17 cellular contexts compared by ENCODE assay signal in genomic region chr13:101026736-101027398, GRCh38.
DNase-seq lines count a peak whose midpoint lies in the region; ATAC-seq and TF ChIP-seq lines count a peak whose summit lies in the region.
"Had no signal": no experiment of that assay in that cellular context is flagged by ENCODE, and none has a peak within 500 bp of the region (broad histone marks: within the 10 kb centered on the region; RNA-seq: fewer than 3 reads in every experiment).

No MANE protein-coding gene starts in this region.

- H3K27ac ChIP-seq in C4-2B (peak overlapping the region; percentile 59), PC-3 (ENCODE audit: low read length) (peak overlapping the region; percentile 95)
- no peak overlapping the region for H3K27ac ChIP-seq in CD4-positive, alpha-beta memory T cell (ENCODE audit: low read depth, low read length)

- peak overlapping the region; percentile 84 for H3K4me2 ChIP-seq in PC-3 (ENCODE audit: low read length)

- 0 out of 2 replicates have a peak, but pooled peaks have one; percentile 2 for ATAC-seq in PC-3
- ATAC-seq in sciatic nerve, result peak; percentile 72
- ATAC-seq: CD8-positive, alpha-beta T cell had no signal

- no peak for TF ChIP-seq CTCF in C4-2B (conservative IDR thresholded peaks at IDR 0.05)
- TF ChIP-seq CTCF in PC-3 (conservative IDR thresholded peaks at IDR 0.05; ENCODE audit: low read depth, low read length), result no peak

- no peaks in the 10 kb centered on the region for H3K9me2 ChIP-seq in PC-3 (replicated peaks; ENCODE audit: low read length)

- no peak overlapping the region for H3K4me3 Mint-ChIP-seq in CD4-positive, alpha-beta memory T cell
- H3K4me3 Mint-ChIP-seq: B cell; CD8-positive, alpha-beta T cell; H9 had no signal

- no peak overlapping the region for H3K27ac Mint-ChIP-seq in CD4-positive, alpha-beta memory T cell
- H3K27ac Mint-ChIP-seq: B cell; CD8-positive, alpha-beta T cell; H9 had no signal

- H3F3A ChIP-seq in PC-3 (ENCODE audit: low read length, unreplicated experiment), result no peaks in the 10 kb centered on the region

- in situ Hi-C loops in KBM-7 (cut with MboI; ENCODE audit: low pct_unique_long_range_greater_than_20kb, low sequenced_read_pairs), result no loop called here

- no TSS peak for BruUV-seq in PC-3 (replicated peaks; lab: Mats Ljungman, UMichigan)

- CTCF ChIA-PET in PC-3 (lab: Charles Lee), result no interaction called here
- CTCF ChIA-PET in CD4-positive, alpha-beta memory T cell (lab: Charles Lee; ENCODE audit: partially characterized antibody), result no interaction called here

- no peaks in the 10 kb centered on the region for H3K36me3 Mint-ChIP-seq in CD4-positive, alpha-beta memory T cell
- H3K36me3 Mint-ChIP-seq: CD8-positive, alpha-beta T cell had no signal

- POLR2A ChIA-PET in PC-3 (lab: Charles Lee; ENCODE audit: unreplicated experiment), result interaction anchor here (0.6 kb wide), 1 partner anchor 155 kb away, joined by 6 read pairs; no protein-coding TSS in a partner anchor
- POLR2A ChIA-PET in CD4-positive, alpha-beta memory T cell (lab: Charles Lee; ENCODE audit: partially characterized antibody), result no interaction called here

- peaks cover 30% of the 10 kb centered on the region for H3K4me1 ChIP-seq in PC-3 (ENCODE audit: insufficient read depth, low read length)
- no peaks in the 10 kb centered on the region for H3K4me1 ChIP-seq in CD4-positive, alpha-beta memory T cell (ENCODE audit: insufficient read depth, low read length)

- intact Hi-C loops in PC-3 (cut with micrococcal nuclease), result loop anchor here (5.0 kb wide), 1 partner anchor 75 kb away; no protein-coding TSS in a partner anchor
- intact Hi-C loops in sciatic nerve (cut with DNase I), result no loop called here
- intact Hi-C loops in posterior vena cava (cut with DNase I), result no loop called here
- intact Hi-C loops in CD4-positive, alpha-beta memory T cell (cut with micrococcal nuclease), result no loop called here

- H3K4me3 ChIP-seq in PC-3 (ENCODE audit: low read length), result peak overlapping the region; percentile 32; the same call in 1 of the 2 replicates
- no peak overlapping the region for H3K4me3 ChIP-seq in CD4-positive, alpha-beta memory T cell (ENCODE audit: low read length in 2 of 2)

- H3K4me1 Mint-ChIP-seq in CD4-positive, alpha-beta memory T cell, result no peaks in the 10 kb centered on the region
- H3K4me1 Mint-ChIP-seq: B cell had no signal

- DNase-seq in PC-3 (peak; percentile 31), left kidney (ENCODE audit: low read depth, low spot score) (peak; percentile 20), sciatic nerve (ENCODE audit: low spot score) (no peak), AG20443 (ENCODE audit: low spot score) (no peak), posterior vena cava (ENCODE audit: low spot score) (no peak), KBM-7 (no peak)
- DNase-seq in CD4-positive, alpha-beta memory T cell, result no peak
- DNase-seq: 8988T; C1 segment of cervical spinal cord; CD8-positive, alpha-beta T cell; COR-L47; DND-41; GDM1; GOT3; H9 had no signal

- H2AFZ ChIP-seq in PC-3 (ENCODE audit: low read length), result no peak overlapping the region

- no peaks in the 10 kb centered on the region for H3K36me3 ChIP-seq in PC-3 (ENCODE audit: low read depth, low read length)
- H3K36me3 ChIP-seq in CD4-positive, alpha-beta memory T cell (ENCODE audit: insufficient read depth, low read length), result no peaks in the 10 kb centered on the region

- H3K79me2 ChIP-seq in PC-3 (ENCODE audit: low read length), result no peaks in the 10 kb centered on the region

- no peaks in the 10 kb centered on the region for H3K9me3 ChIP-seq in PC-3 (ENCODE audit: low read length)
- no peaks in the 10 kb centered on the region for H3K9me3 ChIP-seq in CD4-positive, alpha-beta memory T cell (ENCODE audit: control insufficient read depth in 1 of 2, low read length in 2 of 2)

- H3K9me3 Mint-ChIP-seq in CD4-positive, alpha-beta memory T cell, result peaks cover 0 to 3% (median 0%) of the 10 kb centered on the region in 8 donors
- H3K9me3 Mint-ChIP-seq: CD8-positive, alpha-beta T cell; H9 had no signal

- H3K27me3 ChIP-seq in PC-3 (ENCODE audit: low read length), result no peaks in the 10 kb centered on the region
- no peaks in the 10 kb centered on the region for H3K27me3 ChIP-seq in CD4-positive, alpha-beta memory T cell (ENCODE audit: insufficient read depth, low read length)

- peaks cover under 1 to 4% of the 10 kb centered on the region in 2 donors for H3K27me3 Mint-ChIP-seq in CD4-positive, alpha-beta memory T cell
- H3K27me3 Mint-ChIP-seq: B cell had no signal

- no peaks in the 10 kb centered on the region for H4K20me1 ChIP-seq in PC-3 (ENCODE audit: low read length)

- peak overlapping the region; percentile 17; the same call in 1 of the 2 replicates for H3K9ac ChIP-seq in PC-3 (ENCODE audit: low read length)

Comparison
In these comparisons a context has a peak if more than half of its experiments do, and no peak if none do; other contexts are left out.
1. DNase-seq: peak in PC-3 (single experiment) and left kidney (single experiment); none in sciatic nerve (single experiment), AG20443 (single experiment), posterior vena cava (single experiment), KBM-7 (single experiment) and CD4-positive, alpha-beta memory T cell (0 of 5).